9 cellular contexts compared by ENCODE assay signal in genomic region chr16:89565506-89566372, GRCh38. TPM values are rescaled to one million over a fixed set of nuclear protein-coding genes. Genes with fewer than 3 reads are reported as not detected.
A peak's percentile ranks its signal among the peaks of the same experiment; 100 is the strongest.
DNase-seq lines count a peak whose midpoint lies in the region; ATAC-seq, FAIRE-seq and TF ChIP-seq lines count a peak whose summit lies in the region.
"Had no signal": no experiment of that assay in that cellular context is flagged by ENCODE, and none has a peak within 500 bp of the region (broad histone marks: within the 10 kb centered on the region; RNA-seq: fewer than 3 reads in every experiment).

No MANE protein-coding gene starts in this region.

- H4K20me1 ChIP-seq in neural progenitor cell (ENCODE audit: low read depth), result peaks cover 60% of the 10 kb centered on the region

- H3F3A ChIP-seq in neural progenitor cell (ENCODE audit: low read depth), result peaks cover 62% of the 10 kb centered on the region

- H3K9me3 Mint-ChIP-seq in neural progenitor cell, result no peaks in the 10 kb centered on the region

- peaks cover 26% of the 10 kb centered on the region for H3K79me2 ChIP-seq in neural progenitor cell (ENCODE audit: low read depth)

- peaks cover 37% of the 10 kb centered on the region for H3K4me1 Mint-ChIP-seq in neural progenitor cell

- H3K27me3 Mint-ChIP-seq in neural progenitor cell (ENCODE audit: insufficient read depth, low read depth), result peaks cover 2% of the 10 kb centered on the region

- no peak for FAIRE-seq in urothelium cell line (lab: Jason Lieb, UNC)

- peak overlapping the region; percentile 35 to 90 for H3K27ac ChIP-seq in esophagus (ENCODE audit: low read depth in 2 of 2, low read length in 1 of 2)
- peak overlapping the region; percentile 65 for H3K27ac ChIP-seq in neural progenitor cell

- no peaks in the 10 kb centered on the region for H3K9me3 ChIP-seq in esophagus (ENCODE audit: control insufficient read depth in 2 of 2, insufficient read depth in 1 of 2, low read depth in 1 of 2, low read length in 1 of 2)
- H3K9me3 ChIP-seq in neural progenitor cell (ENCODE audit: low read depth), result no peaks in the 10 kb centered on the region

- peak; percentile 14 for DNase-seq in NCI-H748 (lab: John Stamatoyannopoulos, UW; ENCODE audit: unreplicated experiment)
- DNase-seq in NCI-H748 treated with DMSO at 0.1 percent for 48 hours (lab: John Stamatoyannopoulos, UW), result no peak
- peak; percentile 45 to 75 for DNase-seq in NCI-H526 (lab: John Stamatoyannopoulos, UW)
- peak; percentile 90 for DNase-seq in activated CD8-positive, alpha-beta memory T cell treated with anti-CD3 and anti-CD28 coated beads for 24 hours
- peak; percentile 64 for DNase-seq in neural progenitor cell (ENCODE audit: low spot score)
- DNase-seq in urothelium cell line (ENCODE audit: low spot score), result peak; percentile 41

- H2AFZ ChIP-seq in neural progenitor cell (replicated peaks), result no peak overlapping the region

- H3K27me3 ChIP-seq in esophagus (ENCODE audit: control insufficient read depth in 1 of 2, insufficient read depth in 2 of 2, low read length in 2 of 2), result no peaks in the 10 kb centered on the region
- H3K27me3 ChIP-seq in neural progenitor cell, result no peaks in the 10 kb centered on the region

- H3K36me3 ChIP-seq in esophagus (ENCODE audit: control insufficient read depth in 2 of 2, insufficient read depth in 2 of 2, low read length in 1 of 2) (peaks cover 7 to 24% of the 10 kb centered on the region in 2 donors), neural progenitor cell (peaks cover 3% of the 10 kb centered on the region)

- peak overlapping the region; percentile 10 to 12 for H3K4me3 ChIP-seq in esophagus (ENCODE audit: low read depth in 1 of 2, low read length in 2 of 2)
- peak overlapping the region; percentile 42 for H3K4me3 ChIP-seq in neural progenitor cell

- 3 to 4% methylated on average over 46 of the region's 46 CpGs for WGBS in esophagus, 2 donors

- H3K27ac Mint-ChIP-seq in neural progenitor cell, result no peak overlapping the region

- no peak overlapping the region for H3K9ac ChIP-seq in neural progenitor cell

- ATAC-seq in GM18498 (IDR thresholded peaks at IDR 0.05; ENCODE audit: unreplicated experiment), result no peak

- TF ChIP-seq CTCF in neural progenitor cell (IDR thresholded peaks at IDR 0.05), result peak; percentile 71

- peak overlapping the region; percentile 77 for H3K4me2 ChIP-seq in neural progenitor cell

- peaks cover 4 to 33% of the 10 kb centered on the region in 2 donors for H3K4me1 ChIP-seq in esophagus (ENCODE audit: control insufficient read depth in 2 of 2, insufficient read depth in 2 of 2, low read length in 1 of 2)
- H3K4me1 ChIP-seq in neural progenitor cell, result peaks cover 42% of the 10 kb centered on the region

- H3K36me3 Mint-ChIP-seq in neural progenitor cell, result peaks cover 12% of the 10 kb centered on the region

- no peak overlapping the region for H3K4me3 Mint-ChIP-seq in neural progenitor cell

RNA-seq across cellular contexts. Expression of gene RPL13, which starts 5.3 kb away (rescaled TPM):
- polyA plus RNA-seq in esophagus, result 1,000 to 10,000 TPM; 4,316 to 5,851 TPM
- 1,914 and 5,602 TPM in 2 replicates for total RNA-seq in neural progenitor cell (ENCODE audit: low replicate concordance)

RNA-seq across cellular contexts. Expression of gene CPNE7, which starts 9.8 kb away (rescaled TPM):
- polyA plus RNA-seq in esophagus, result 1 to 10 TPM; 1.5 to 4.5 TPM
- 5.2 and 21.1 TPM in 2 replicates for total RNA-seq in neural progenitor cell (ENCODE audit: low replicate concordance)

RNA-seq across cellular contexts. Expression of gene DPEP1, which starts 47.7 kb away (rescaled TPM):
- under 1 TPM in 1 of 2 donors, not detected in 1; 0.05 TPM for polyA plus RNA-seq in esophagus
- total RNA-seq in neural progenitor cell (ENCODE audit: low replicate concordance), result 0.24 and 0.74 TPM in 2 replicates
- total RNA-seq: mononuclear cell had no signal

RNA-seq across cellular contexts. Expression of gene SPG7, which starts 57.5 kb away (rescaled TPM):
- 10 to 100 TPM; 41.9 to 89.3 TPM for polyA plus RNA-seq in esophagus
- 122 and 240 TPM in 2 replicates for total RNA-seq in neural progenitor cell (ENCODE audit: low replicate concordance)
